In genomic region chr10:10394933-10395658, GRCh38 we compare ENCODE assay signal across 16 cellular contexts.
A peak's percentile ranks its signal among the peaks of the same experiment; 100 is the strongest.
DNase-seq lines count a peak whose midpoint lies in the region; ATAC-seq and TF ChIP-seq lines count a peak whose summit lies in the region.
"Had no signal": no experiment of that assay in that cellular context is flagged by ENCODE, and none has a peak within 500 bp of the region (broad histone marks: within the 10 kb centered on the region; RNA-seq: fewer than 3 reads in every experiment).

No MANE protein-coding gene starts in this region.

- no peak for TF ChIP-seq POLR2A in GM18505 (IDR thresholded peaks at IDR 0.05; ENCODE audit: borderline replicate concordance, extremely low read depth, insufficient read depth, insufficient read length)

- TF ChIP-seq CTCF in RWPE1 (conservative IDR thresholded peaks at IDR 0.05; ENCODE audit: low read depth) = no peak

- CTCF ChIA-PET in RWPE1 (lab: Yijun Ruan, JAX) = interaction anchor here (0.7 kb wide), 1 partner anchor 221 kb away, joined by 4 read pairs; no protein-coding TSS in a partner anchor

- no peak overlapping the region for H3K27ac ChIP-seq in RWPE1

- peak; percentile 63 for DNase-seq in HCEC 1CT
- peak; percentile 64 for DNase-seq in RWPE1 (ENCODE audit: low spot score)
- peak; percentile 37 for DNase-seq in putamen (ENCODE audit: low spot score)
- no peak for DNase-seq in T-helper 1 cell
- no peak for DNase-seq in left colon
- DNase-seq: Calu3; CD4-positive, alpha-beta T cell; NCI-H1048; NCI-H1694; NCI-H2171; NCI-H446 treated with DMSO at 0.1 percent for 48 hours; NCI-H82; SIG-M5 had no signal

- intact Hi-C loops in left colon (cut with DNase I, micrococcal nuclease) = no loop called here

- POLR2A ChIA-PET in RWPE1 (lab: Yijun Ruan, JAX; ENCODE audit: low non-redundant PET) = no interaction called here

- ATAC-seq in esophagus mucosa (peak; percentile 66), GM18511 (IDR thresholded peaks at IDR 0.05; ENCODE audit: unreplicated experiment) (no peak), GM18505 (IDR thresholded peaks at IDR 0.05; ENCODE audit: unreplicated experiment) (no peak), left colon (no peak)

Comparison
In these comparisons a context has a peak if more than half of its experiments do, and no peak if none do; other contexts are left out.
1. DNase-seq: peak in HCEC 1CT (single experiment), RWPE1 (single experiment) and putamen (single experiment); none in T-helper 1 cell (0 of 5) and left colon (0 of 2).